27 cellular contexts compared by ENCODE assay signal in genomic region chr3:194983620-194984019, GRCh38.
"Had no signal": no experiment of that assay in that cellular context is flagged by ENCODE, and none has a peak within 500 bp of the region (broad histone marks: within the 10 kb centered on the region; RNA-seq: fewer than 3 reads in every experiment).

No MANE protein-coding gene starts in this region.

- H3K9me3 Mint-ChIP-seq: activated B cell treated with CpG ODN at 0.5 μM for 24 hours; activated CD4-positive, alpha-beta memory T cell treated with anti-CD3 and anti-CD28 coated beads, Interleukin-2, amount 10 ng/mL, durations not matched to agents 7 days and 5 days; activated CD4-positive, alpha-beta T cell treated with anti-CD3 and anti-CD28 coated beads, Interleukin-2, amount 10 ng/mL, durations not matched to agents 7 days and 5 days; activated naive CD4-positive, alpha-beta T cell treated with anti-CD3 and anti-CD28 coated beads, Interleukin-2, amount 50 U/mL, for 24 hours; activated T-helper 1 cell treated with anti-CD3 and anti-CD28 coated beads, Interleukin-12 subunit alpha, Interleukin-12 subunit beta, Interleukin-2, Interleukin-4 antibody, amounts not matched to agents 30 ng/mL and 10 ng/mL and 1 ng/mL, durations not matched to agents 14 hours and 24 hours and 36 hours; activated T-helper 2 cell treated with anti-CD3 and anti-CD28 coated beads, Interferon-gamma antibody, Interleukin-2, Interleukin-4, amounts not matched to agents 10 μg/mL and 5 μg/mL and 100 μg/mL, durations not matched to agents 14 hours and 24 hours and 36 hours; T-helper 2 cell treated with Interferon-gamma antibody and Interleukin-4, amounts not matched to agents 5 μg/mL and 100 μg/mL, for 36 hours had no signal

- H3K4me1 Mint-ChIP-seq: activated B cell treated with CpG ODN at 0.5 μM for 24 hours; activated CD4-positive, alpha-beta memory T cell treated with anti-CD3 and anti-CD28 coated beads, Interleukin-2, amount 10 ng/mL, durations not matched to agents 7 days and 5 days; activated CD4-positive, alpha-beta T cell treated with anti-CD3 and anti-CD28 coated beads for 36 hours; activated CD4-positive, alpha-beta T cell treated with anti-CD3 and anti-CD28 coated beads, Interleukin-2, amount 10 ng/mL, durations not matched to agents 7 days and 5 days; activated naive CD4-positive, alpha-beta T cell treated with anti-CD3 and anti-CD28 coated beads, Interleukin-2, amount 50 U/mL, for 24 hours; activated naive CD8-positive, alpha-beta T cell treated with anti-CD3 and anti-CD28 coated beads, Interleukin-2, amount 10 ng/mL, durations not matched to agents 7 days and 5 days had no signal

- H3K27me3 ChIP-seq: body of pancreas, heart left ventricle had no signal

- H3K36me3 ChIP-seq: heart left ventricle, WERI-Rb-1 had no signal

- H3K27ac ChIP-seq: body of pancreas, heart left ventricle, WERI-Rb-1 had no signal

- H3K4me3 ChIP-seq: body of pancreas, heart left ventricle had no signal

- ATAC-seq: activated CD4-positive, alpha-beta T cell treated with anti-CD3 and anti-CD28 coated beads for 36 hours; body of pancreas; esophagus mucosa; heart left ventricle; T-helper 17 cell had no signal

- H3K27ac Mint-ChIP-seq: activated B cell treated with CpG ODN at 0.5 μM for 24 hours; activated CD4-positive, alpha-beta memory T cell treated with anti-CD3 and anti-CD28 coated beads, Interleukin-2, amount 10 ng/mL, durations not matched to agents 7 days and 5 days; activated CD4-positive, alpha-beta T cell treated with anti-CD3 and anti-CD28 coated beads for 36 hours; activated CD4-positive, alpha-beta T cell treated with anti-CD3 and anti-CD28 coated beads, Interleukin-2, amount 10 ng/mL, durations not matched to agents 7 days and 5 days; activated naive CD4-positive, alpha-beta T cell treated with anti-CD3 and anti-CD28 coated beads for 36 hours; activated naive CD4-positive, alpha-beta T cell treated with anti-CD3 and anti-CD28 coated beads, Interleukin-2, amount 50 U/mL, for 24 hours; activated naive CD8-positive, alpha-beta T cell treated with anti-CD3 and anti-CD28 coated beads, Interleukin-2, amount 10 ng/mL, durations not matched to agents 7 days and 5 days; activated T-helper 1 cell treated with anti-CD3 and anti-CD28 coated beads, Interleukin-12 subunit alpha, Interleukin-12 subunit beta, Interleukin-2, Interleukin-4 antibody, amounts not matched to agents 30 ng/mL and 10 ng/mL and 1 ng/mL, durations not matched to agents 14 hours and 24 hours and 36 hours; activated T-helper 2 cell treated with anti-CD3 and anti-CD28 coated beads, Interferon-gamma antibody, Interleukin-2, Interleukin-4, amounts not matched to agents 10 μg/mL and 5 μg/mL and 100 μg/mL, durations not matched to agents 14 hours and 24 hours and 36 hours; T-helper 17 cell; T-helper 2 cell treated with Interferon-gamma antibody and Interleukin-4, amounts not matched to agents 5 μg/mL and 100 μg/mL, for 36 hours had no signal

- DNase-seq: activated B cell treated with CpG ODN at 0.5 μM for 24 hours; activated CD4-positive, alpha-beta T cell treated with anti-CD3 and anti-CD28 coated beads for 36 hours; activated CD4-positive, alpha-beta T cell treated with anti-CD3 and anti-CD28 coated beads, Interleukin-2, amount 10 ng/mL, durations not matched to agents 7 days and 5 days; activated CD4-positive, alpha-beta T cell treated with anti-CD3 and anti-CD28 coated beads, Interleukin-2, amount 50 U/mL, for 4 hours; activated CD4-positive, CD25-positive, alpha-beta regulatory T cell treated with anti-CD3 and anti-CD28 coated beads, Interleukin-2, amount 50 U/mL, for 72 hours; activated effector memory CD4-positive, alpha-beta T cell treated with anti-CD3 and anti-CD28 coated beads, Interleukin-2, amount 50 U/mL, for 16 hours; activated naive CD4-positive, alpha-beta T cell treated with anti-CD3 and anti-CD28 coated beads for 36 hours; activated naive CD8-positive, alpha-beta T cell treated with anti-CD3 and anti-CD28 coated beads, Interleukin-2, amount 10 ng/mL, durations not matched to agents 7 days and 5 days; activated T-cell treated with anti-CD3 and anti-CD28 coated beads, Interleukin-2, amount 50 U/mL, for 1 hour; activated T-cell treated with anti-CD3 and anti-CD28 coated beads, Interleukin-2, amount 50 U/mL, for 48 hours; amniotic stem cell; anterior cingulate cortex; body of pancreas; caudate nucleus; effector CD8-positive, alpha-beta T cell; foreskin fibroblast; heart left ventricle; T-helper 1 cell; T-helper 17 cell; T1000; WERI-Rb-1 had no signal

- H3K4me3 Mint-ChIP-seq: activated B cell treated with CpG ODN at 0.5 μM for 24 hours; activated CD4-positive, alpha-beta memory T cell treated with anti-CD3 and anti-CD28 coated beads, Interleukin-2, amount 10 ng/mL, durations not matched to agents 7 days and 5 days; activated CD4-positive, alpha-beta T cell treated with anti-CD3 and anti-CD28 coated beads for 36 hours; activated CD4-positive, alpha-beta T cell treated with anti-CD3 and anti-CD28 coated beads, Interleukin-2, amount 10 ng/mL, durations not matched to agents 7 days and 5 days; activated naive CD4-positive, alpha-beta T cell treated with anti-CD3 and anti-CD28 coated beads for 36 hours; activated naive CD4-positive, alpha-beta T cell treated with anti-CD3 and anti-CD28 coated beads, Interleukin-2, amount 50 U/mL, for 24 hours; activated naive CD8-positive, alpha-beta T cell treated with anti-CD3 and anti-CD28 coated beads, Interleukin-2, amount 10 ng/mL, durations not matched to agents 7 days and 5 days; activated T-helper 1 cell treated with anti-CD3 and anti-CD28 coated beads, Interleukin-12 subunit alpha, Interleukin-12 subunit beta, Interleukin-2, Interleukin-4 antibody, amounts not matched to agents 30 ng/mL and 10 ng/mL and 1 ng/mL, durations not matched to agents 14 hours and 24 hours and 36 hours; T-helper 17 cell; T-helper 2 cell treated with Interferon-gamma antibody and Interleukin-4, amounts not matched to agents 5 μg/mL and 100 μg/mL, for 36 hours had no signal

- H3K36me3 Mint-ChIP-seq: activated naive CD4-positive, alpha-beta T cell treated with anti-CD3 and anti-CD28 coated beads, Interleukin-2, amount 50 U/mL, for 24 hours; activated naive CD8-positive, alpha-beta T cell treated with anti-CD3 and anti-CD28 coated beads, Interleukin-2, amount 10 ng/mL, durations not matched to agents 7 days and 5 days had no signal
